In the genomic region with DNA sequence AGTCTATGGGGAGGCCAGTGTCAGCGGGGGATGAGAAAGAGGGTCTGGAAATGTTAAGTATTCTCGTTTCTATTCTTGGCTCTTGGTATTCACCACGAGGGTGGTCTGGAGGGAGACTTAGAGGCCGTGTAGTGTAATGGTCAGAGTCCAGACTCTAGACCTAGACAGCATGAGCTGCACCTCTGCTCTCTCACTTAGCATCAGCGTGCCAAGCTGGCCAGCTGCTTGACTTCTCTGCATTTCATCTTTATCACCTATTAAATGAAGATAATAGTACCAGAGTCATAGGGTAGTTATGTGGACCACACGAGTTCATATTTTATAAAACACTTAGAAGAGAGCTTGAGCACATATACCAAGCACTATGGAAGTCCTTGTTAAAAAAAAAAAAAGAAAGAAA, we compare ENCODE assay signal across 24 cellular contexts. TPM values are rescaled to one million over a fixed set of nuclear protein-coding genes. Genes with fewer than 3 reads are reported as not detected.
"Had no signal": no experiment of that assay in that cellular context is flagged by ENCODE, and none has a peak within 500 bp of the region (broad histone marks: within the 10 kb centered on the region; RNA-seq: fewer than 3 reads in every experiment).

No MANE protein-coding gene starts in this region.

- H3K4me1 ChIP-seq: esophagus squamous epithelium, spleen, suprapubic skin had no signal

- H3K27me3 ChIP-seq: esophagus squamous epithelium, spleen, suprapubic skin, transverse colon had no signal

- H3K27ac Mint-ChIP-seq: activated CD8-positive, alpha-beta T cell treated with anti-CD3 and anti-CD28 coated beads for 36 hours; activated T-helper 17 cell treated with anti-CD3 and anti-CD28 coated beads, Interleukin-2, amount 50 U/mL, for 72 hours; dendritic cell treated with granulocyte-macrophage colony-stimulating factor and Interleukin-4, amounts not matched to agents 40 ng/mL and 50 ng/mL, for 4 days; mesothelial cell of epicardium; naive thymus-derived CD4-positive, alpha-beta T cell; WTC11 had no signal

- H3K27ac ChIP-seq: esophagus squamous epithelium, spleen, suprapubic skin, transverse colon had no signal

- H3K9me3 Mint-ChIP-seq: activated T-cell treated with anti-CD3 and anti-CD28 coated beads, Interleukin-2, amount 50 U/mL, for 4 hours; dendritic cell treated with granulocyte-macrophage colony-stimulating factor and Interleukin-4, amounts not matched to agents 40 ng/mL and 50 ng/mL, for 4 days had no signal

- H3K4me3 ChIP-seq: esophagus squamous epithelium, spleen, suprapubic skin, transverse colon had no signal

- H3K36me3 ChIP-seq: esophagus squamous epithelium, spleen, suprapubic skin, transverse colon had no signal

- H3K36me3 Mint-ChIP-seq: mesothelial cell of epicardium had no signal

- H3K4me1 Mint-ChIP-seq: activated T-helper 17 cell treated with anti-CD3 and anti-CD28 coated beads, Interleukin-2, amount 50 U/mL, for 72 hours; naive thymus-derived CD4-positive, alpha-beta T cell; WTC11 had no signal

- DNase-seq: activated CD4-positive, alpha-beta T cell treated with anti-CD3 and anti-CD28 coated beads, Interleukin-2, amount 50 U/mL, for 1 hour; activated CD8-positive, alpha-beta T cell treated with anti-CD3 and anti-CD28 coated beads for 36 hours; activated gamma-delta T cell treated with Interleukin-2 at 50 U/mL for 16 hours; activated naive CD4-positive, alpha-beta T cell treated with anti-CD3 and anti-CD28 coated beads, Interleukin-2, amount 50 U/mL, for 16 hours; activated T-cell treated with anti-CD3 and anti-CD28 coated beads, Interleukin-2, amount 50 U/mL, for 4 hours; amniotic stem cell; caudate nucleus; esophagus squamous epithelium; glutamatergic neuron; islet precursor cell; mammary epithelial cell; naive thymus-derived CD4-positive, alpha-beta T cell; nucleus accumbens; posterior cingulate gyrus; right cardiac atrium; spleen; stimulated activated naive CD4-positive, alpha-beta T cell; T-helper 2 cell; transverse colon had no signal

- H3K4me3 Mint-ChIP-seq: activated CD8-positive, alpha-beta T cell treated with anti-CD3 and anti-CD28 coated beads for 36 hours; activated T-cell treated with anti-CD3 and anti-CD28 coated beads, Interleukin-2, amount 50 U/mL, for 4 hours; activated T-helper 17 cell treated with anti-CD3 and anti-CD28 coated beads, Interleukin-2, amount 50 U/mL, for 72 hours; dendritic cell treated with granulocyte-macrophage colony-stimulating factor and Interleukin-4, amounts not matched to agents 40 ng/mL and 50 ng/mL, for 4 days; mesothelial cell of epicardium; naive thymus-derived CD4-positive, alpha-beta T cell; WTC11 had no signal

RNA-seq across cellular contexts. Expression of a gene that starts 57.8 kb away (rescaled TPM):
- total RNA-seq: mesothelial cell of epicardium; naive thymus-derived CD4-positive, alpha-beta T cell had no signal
